Comparison of ENCODE assay signal across 27 cellular contexts in the genomic region with DNA sequence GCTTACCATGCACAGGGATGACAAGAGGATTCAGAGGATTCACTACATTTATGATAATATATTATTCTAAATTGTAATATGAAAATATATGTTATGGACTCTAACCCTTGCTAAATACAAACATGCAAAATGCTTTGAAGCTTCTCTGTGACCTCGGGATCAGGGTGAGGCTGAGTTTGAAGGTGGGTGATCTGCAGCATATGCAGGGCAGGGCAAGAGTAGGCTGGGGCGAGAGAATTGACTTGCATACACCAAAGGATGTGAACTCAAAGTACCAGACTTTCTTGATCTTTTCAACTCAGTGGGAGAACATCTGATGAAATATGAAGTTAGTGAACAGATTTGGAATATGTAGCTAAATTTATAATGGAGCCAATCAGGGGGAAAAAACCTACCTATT. TPM values are rescaled to one million over a fixed set of nuclear protein-coding genes. Genes with fewer than 3 reads are reported as not detected.
"Had no signal": no experiment of that assay in that cellular context is flagged by ENCODE, and none has a peak within 500 bp of the region (broad histone marks: within the 10 kb centered on the region; RNA-seq: fewer than 3 reads in every experiment).

No MANE protein-coding gene starts in this region.

- H3K9me3 ChIP-seq: ovary, prostate gland, right lobe of liver, sigmoid colon, suprapubic skin, testis, tibial artery, transverse colon, upper lobe of right lung, uterus had no signal

- H3K9ac ChIP-seq: neural progenitor cell, parathyroid adenoma had no signal

- H3K27me3 ChIP-seq: neural progenitor cell, ovary, right lobe of liver, sigmoid colon, suprapubic skin, testis, tibial artery, transverse colon, upper lobe of right lung, uterus had no signal

- H3K4me1 ChIP-seq: neural progenitor cell, parathyroid adenoma, prostate gland, right lobe of liver, sigmoid colon, suprapubic skin, testis, tibial artery, transverse colon, upper lobe of right lung, uterus had no signal

- DNase-seq: naive thymus-derived CD4-positive, alpha-beta T cell; natural killer cell; ovary; posterior cingulate gyrus; retina; right cardiac atrium; right lobe of liver; sigmoid colon; small intestine; stimulated activated CD4-positive, alpha-beta T cell treated with anti-CD3 and anti-CD28 coated beads, Interleukin-15, amount 100 ng/mL, for 24 hours; stimulated activated CD4-positive, alpha-beta T cell treated with anti-CD3 and anti-CD28 coated beads, Interleukin-2, amount 100 ng/mL, for 24 hours; stimulated activated CD4-positive, alpha-beta T cell treated with anti-CD3 and anti-CD28 coated beads, Interleukin-2, amount 100 ng/mL, for 48 hours; stimulated activated CD4-positive, alpha-beta T cell treated with anti-CD3 and anti-CD28 coated beads, Interleukin-4, amount 100 ng/mL, for 4 hours; stimulated activated CD8-positive, alpha-beta memory T cell treated with anti-CD3 and anti-CD28 coated beads, Interleukin-4, amount 100 ng/mL, for 48 hours; stimulated activated naive CD4-positive, alpha-beta T cell; stimulated activated naive CD8-positive, alpha-beta T cell treated with anti-CD3 and anti-CD28 coated beads, Interleukin-15, amount 100 ng/mL, for 72 hours; stimulated activated naive CD8-positive, alpha-beta T cell treated with anti-CD3 and anti-CD28 coated beads, Interleukin-15, Interleukin-2, amounts not matched to agents 100 U/mL and 50 U/mL, for 24 hours; substantia nigra; testis; tibial artery; transverse colon; upper lobe of right lung; uterus had no signal

- H3K79me2 ChIP-seq: parathyroid adenoma had no signal

- H2AFZ ChIP-seq: neural progenitor cell, parathyroid adenoma had no signal

- H3K27ac ChIP-seq: neural progenitor cell, ovary, parathyroid adenoma, prostate gland, right lobe of liver, sigmoid colon, suprapubic skin, testis, tibial artery, transverse colon, upper lobe of right lung, uterus had no signal

- H3K4me3 ChIP-seq: neural progenitor cell, ovary, prostate gland, right lobe of liver, sigmoid colon, suprapubic skin, testis, tibial artery, transverse colon, upper lobe of right lung, uterus had no signal

- H3K4me2 ChIP-seq: neural progenitor cell had no signal

- H3K36me3 ChIP-seq: neural progenitor cell, ovary, prostate gland, right lobe of liver, sigmoid colon, suprapubic skin, tibial artery, transverse colon, upper lobe of right lung, uterus had no signal

RNA-seq across cellular contexts. Expression of gene GPR158, which starts 57.0 kb away (rescaled TPM):
- total RNA-seq: naive thymus-derived CD4-positive, alpha-beta T cell; natural killer cell; upper lobe of right lung had no signal
- polyA plus RNA-seq: naive thymus-derived CD4-positive, alpha-beta T cell had no signal
